ENCODE assay signal across 13 cellular contexts in genomic region chr3:141242035-141242721, GRCh38. TPM values are rescaled to one million over a fixed set of nuclear protein-coding genes. Genes with fewer than 3 reads are reported as not detected.
A peak's percentile ranks its signal among the peaks of the same experiment; 100 is the strongest.
DNase-seq lines count a peak whose midpoint lies in the region; ATAC-seq and TF ChIP-seq lines count a peak whose summit lies in the region.
"Had no signal": no experiment of that assay in that cellular context is flagged by ENCODE, and none has a peak within 500 bp of the region (broad histone marks: within the 10 kb centered on the region; RNA-seq: fewer than 3 reads in every experiment).

No MANE protein-coding gene starts in this region.

- TF ChIP-seq CTCF in CD8-positive, alpha-beta T cell (IDR thresholded peaks at IDR 0.05), result no peak
- TF ChIP-seq CTCF in fibroblast of lung (conservative IDR thresholded peaks at IDR 0.05 in 1 of 2, IDR thresholded peaks at IDR 0.05 in 1 of 2; ENCODE audit: low read depth in 1 of 2, low read length in 2 of 2) (no peak), gastrocnemius medialis (IDR thresholded peaks at IDR 0.05 in 4 of 5, conservative IDR thresholded peaks at IDR 0.05 in 1 of 5) (no peak)

- H3K27ac ChIP-seq in CD8-positive, alpha-beta T cell (ENCODE audit: low read depth, low read length), result no peak overlapping the region
- H3K27ac ChIP-seq in fibroblast of lung (ENCODE audit: insufficient read depth, low read length) (no peak overlapping the region), gastrocnemius medialis (peak overlapping the region; percentile 76 to 93 (median 86))
- H3K27ac ChIP-seq in CD4-positive, alpha-beta memory T cell (ENCODE audit: low read depth, low read length), result no peak overlapping the region
- H3K27ac ChIP-seq: colonic mucosa, SJSA1, testis had no signal

- intact Hi-C loops in CD8-positive, alpha-beta T cell (cut with DNase I, micrococcal nuclease), result loop anchor here in 1 of 2 experiments (2.0 kb wide), 1 partner anchor 25 kb away; no protein-coding TSS in a partner anchor
- intact Hi-C loops in gastrocnemius medialis (cut with DNase I; ENCODE audit: low total_unique reads), result loop anchor here (5.0 kb wide), 1 partner anchor 300 kb away; the partner anchor contains the start of gene SLC25A36
- intact Hi-C loops in CD4-positive, alpha-beta memory T cell (cut with micrococcal nuclease), result no loop called here

- H3K9ac ChIP-seq in fibroblast of lung (ENCODE audit: insufficient read depth, low read length), result no peak overlapping the region
- H3K9ac ChIP-seq: BLaER1 treated with 17β-estradiol and CSF1 and Interleukin-3, amounts not matched to agents 10 nM and 100 nM had no signal

- no peaks in the 10 kb centered on the region for H3K27me3 Mint-ChIP-seq in CD8-positive, alpha-beta T cell (ENCODE audit: low read depth)
- no peaks in the 10 kb centered on the region for H3K27me3 Mint-ChIP-seq in CD4-positive, alpha-beta memory T cell

- no peaks in the 10 kb centered on the region for H3K27me3 ChIP-seq in CD8-positive, alpha-beta T cell (ENCODE audit: insufficient read depth, low read length)
- H3K27me3 ChIP-seq in fibroblast of lung (ENCODE audit: control insufficient read depth, insufficient read depth, low read length) (no peaks in the 10 kb centered on the region), gastrocnemius medialis (no peaks in the 10 kb centered on the region)
- H3K27me3 ChIP-seq in CD4-positive, alpha-beta memory T cell (ENCODE audit: insufficient read depth, low read length), result no peaks in the 10 kb centered on the region
- H3K27me3 ChIP-seq: BLaER1 treated with 17β-estradiol and CSF1 and Interleukin-3, amounts not matched to agents 10 nM and 100 nM; colonic mucosa; SJSA1; testis had no signal

- peaks cover 50% of the 10 kb centered on the region for H3K4me1 ChIP-seq in CD8-positive, alpha-beta T cell (ENCODE audit: insufficient read depth, low read length)
- no peaks in the 10 kb centered on the region for H3K4me1 ChIP-seq in fibroblast of lung (ENCODE audit: control insufficient read depth, extremely low read depth, insufficient read depth, low read length)
- H3K4me1 ChIP-seq in gastrocnemius medialis, result peaks cover 60 to 68% of the 10 kb centered on the region in 2 donors
- peaks cover 28% of the 10 kb centered on the region for H3K4me1 ChIP-seq in CD4-positive, alpha-beta memory T cell (ENCODE audit: insufficient read depth, low read length)
- H3K4me1 ChIP-seq: colonic mucosa had no signal

- TF ChIP-seq POLR2A in gastrocnemius medialis (IDR thresholded peaks at IDR 0.05), result peak in 1 of 2 donors; percentile 2

- no peak overlapping the region for H3K4me3 Mint-ChIP-seq in CD8-positive, alpha-beta T cell
- H3K4me3 Mint-ChIP-seq in CD4-positive, alpha-beta memory T cell, result no peak overlapping the region

- DNase-seq in CD8-positive, alpha-beta T cell, result no peak
- peak; percentile 67 for DNase-seq in NCI-H446 treated with DMSO at 0.1 percent for 48 hours (lab: John Stamatoyannopoulos, UW)
- peak; percentile 28 to 34 for DNase-seq in fibroblast of lung (ENCODE audit: low read depth in 2 of 2)
- DNase-seq in gastrocnemius medialis, result no peak
- DNase-seq in ureter (ENCODE audit: low spot score), result no peak
- DNase-seq in CD4-positive, alpha-beta memory T cell, result no peak
- DNase-seq: colonic mucosa, testis had no signal

- peaks cover 63% of the 10 kb centered on the region for H3K4me1 Mint-ChIP-seq in CD8-positive, alpha-beta T cell (ENCODE audit: low read depth)
- H3K4me1 Mint-ChIP-seq in CD4-positive, alpha-beta memory T cell, result peaks cover 26 to 34% (median 31%) of the 10 kb centered on the region in 4 donors

- H2AFZ ChIP-seq in fibroblast of lung (ENCODE audit: low read length), result no peak overlapping the region

- no peaks in the 10 kb centered on the region for H3K9me3 Mint-ChIP-seq in CD8-positive, alpha-beta T cell
- H3K9me3 Mint-ChIP-seq in CD4-positive, alpha-beta memory T cell, result no peaks in the 10 kb centered on the region

- in situ Hi-C loops in gastrocnemius medialis (cut with MboI; ENCODE audit: low sequenced_read_pairs in 4 of 4), result no loop called here

- no peaks in the 10 kb centered on the region for H3K36me3 ChIP-seq in CD8-positive, alpha-beta T cell (ENCODE audit: insufficient read depth, low read length)
- H3K36me3 ChIP-seq in fibroblast of lung (ENCODE audit: control insufficient read depth, insufficient read depth, low read length) (no peaks in the 10 kb centered on the region), gastrocnemius medialis (no peaks in the 10 kb centered on the region)
- no peaks in the 10 kb centered on the region for H3K36me3 ChIP-seq in CD4-positive, alpha-beta memory T cell (ENCODE audit: insufficient read depth, low read length)
- H3K36me3 ChIP-seq: colonic mucosa, SJSA1 had no signal

- no peak overlapping the region for H3K4me3 ChIP-seq in CD8-positive, alpha-beta T cell (ENCODE audit: low read depth, low read length)
- H3K4me3 ChIP-seq in fibroblast of lung (replicated peaks in 1 of 4; ENCODE audit: control extremely low read depth in 1 of 4, insufficient read depth in 1 of 4, low read depth in 3 of 4, low read length in 4 of 4) (no peak overlapping the region), gastrocnemius medialis (no peak overlapping the region)
- no peak overlapping the region for H3K4me3 ChIP-seq in CD4-positive, alpha-beta memory T cell (ENCODE audit: low read length in 2 of 2)
- H3K4me3 ChIP-seq: BLaER1 treated with 17β-estradiol and CSF1 and Interleukin-3, amounts not matched to agents 10 nM and 100 nM; colonic mucosa; GM12878; SJSA1; testis had no signal

- H3K4me2 ChIP-seq in fibroblast of lung (ENCODE audit: extremely low read depth, insufficient read depth, low read length), result no peak overlapping the region

- no peaks in the 10 kb centered on the region for H3K9me3 ChIP-seq in CD8-positive, alpha-beta T cell (ENCODE audit: low read length)
- H3K9me3 ChIP-seq in fibroblast of lung (ENCODE audit: control insufficient read depth, insufficient read depth, low read depth, low read length) (no peaks in the 10 kb centered on the region), gastrocnemius medialis (no peaks in the 10 kb centered on the region)
- H3K9me3 ChIP-seq in CD4-positive, alpha-beta memory T cell (ENCODE audit: control insufficient read depth in 1 of 2, low read length in 2 of 2), result no peaks in the 10 kb centered on the region
- H3K9me3 ChIP-seq: colonic mucosa, SJSA1, testis had no signal

- H3K27ac Mint-ChIP-seq in CD8-positive, alpha-beta T cell, result peak overlapping the region; percentile 93
- peak overlapping the region in 3 of 7 donors; percentile 7 to 42 (median 8) for H3K27ac Mint-ChIP-seq in CD4-positive, alpha-beta memory T cell

- peaks cover 20% of the 10 kb centered on the region for H3K36me3 Mint-ChIP-seq in CD8-positive, alpha-beta T cell
- H3K36me3 Mint-ChIP-seq in CD4-positive, alpha-beta memory T cell, result peaks cover 3 to 5% of the 10 kb centered on the region in 2 donors

- no peaks in the 10 kb centered on the region for H4K20me1 ChIP-seq in fibroblast of lung (ENCODE audit: control insufficient read depth, extremely low read depth, insufficient read depth, low read length)
- H4K20me1 ChIP-seq: BLaER1 treated with 17β-estradiol and CSF1 and Interleukin-3, amounts not matched to agents 10 nM and 100 nM had no signal

- CTCF ChIA-PET in CD8-positive, alpha-beta T cell (lab: Charles Lee), result interaction anchor here (0.6 to 8.1 kb wide), 9 partner anchors 8 to 717 kb away, joined by 3 to 60 read pairs (median 6); partner anchors contain the start of gene PXYLP1
- CTCF ChIA-PET in CD4-positive, alpha-beta memory T cell (lab: Charles Lee; ENCODE audit: partially characterized antibody), result interaction anchor here (1.7 to 20.9 kb wide), 2 partner anchors 11 to 17 kb away, joined by 4 to 180 read pairs; partner anchors contain the start of gene PXYLP1

- no peak for ATAC-seq in CD8-positive, alpha-beta T cell
- ATAC-seq in gastrocnemius medialis (no peak), HG02981 (IDR thresholded peaks at IDR 0.05; ENCODE audit: unreplicated experiment) (no peak)
- ATAC-seq: esophagus mucosa, GM12878 had no signal

- POLR2A ChIA-PET in CD8-positive, alpha-beta T cell (lab: Charles Lee), result interaction anchor here (0.6 to 2.2 kb wide), 5 partner anchors 10 to 1929 kb away, joined by 3 to 12 read pairs (median 5); partner anchors contain the start of gene PXYLP1
- POLR2A ChIA-PET in CD4-positive, alpha-beta memory T cell (lab: Charles Lee; ENCODE audit: partially characterized antibody), result interaction anchor here (0.8 to 2.9 kb wide), 3 partner anchors 8 to 25 kb away, joined by 3 to 18 read pairs (median 7); partner anchors contain the start of gene PXYLP1

- H3K79me2 ChIP-seq in fibroblast of lung (ENCODE audit: control insufficient read depth, insufficient read depth, low read length), result no peaks in the 10 kb centered on the region

RNA-seq across cellular contexts. Expression of gene PXYLP1, which starts 10.6 kb away (rescaled TPM):
- 10 to 100 TPM; 14.5 to 21.8 TPM for total RNA-seq in CD8-positive, alpha-beta T cell
- total RNA-seq in fibroblast of lung (5.1 and 6.2 TPM in 2 replicates), gastrocnemius medialis (10 to 100 TPM in 1 of 4 donors, 1 to 10 TPM in 2, under 1 TPM in 1; 0.46 to 13.1 (median 2.2) TPM), ureter (26.3 TPM)
- polyA plus RNA-seq in fibroblast of lung, result 6.2 and 7.0 TPM in 2 replicates
- polyA plus RNA-seq in fibroblast of lung (2012), result 4.0 and 4.1 TPM in 2 replicates
- polyA minus RNA-seq in fibroblast of lung (ENCODE audit: low replicate concordance), result 10.9 and 16.6 TPM in 2 replicates
- 10 to 100 TPM; 17.2 to 22.6 TPM for total RNA-seq in CD4-positive, alpha-beta memory T cell
- polyA plus RNA-seq in CD4-positive, alpha-beta memory T cell, result 1 to 10 TPM; 5.2 to 6.9 TPM

Comparison
In these comparisons a context has a peak if more than half of its experiments do, and no peak if none do; other contexts are left out.
1. DNase-seq: peak in NCI-H446 treated with DMSO at 0.1 percent for 48 hours (single experiment) and fibroblast of lung (2 of 2); none in CD8-positive, alpha-beta T cell (0 of 7), gastrocnemius medialis (0 of 2), ureter (single experiment) and CD4-positive, alpha-beta memory T cell (0 of 5).
2. H3K27ac ChIP-seq: peak in gastrocnemius medialis (4 of 4); none in CD8-positive, alpha-beta T cell (single experiment), fibroblast of lung (single experiment) and CD4-positive, alpha-beta memory T cell (single experiment).